ENCODE assay signal across 17 cellular contexts in the genomic region with DNA sequence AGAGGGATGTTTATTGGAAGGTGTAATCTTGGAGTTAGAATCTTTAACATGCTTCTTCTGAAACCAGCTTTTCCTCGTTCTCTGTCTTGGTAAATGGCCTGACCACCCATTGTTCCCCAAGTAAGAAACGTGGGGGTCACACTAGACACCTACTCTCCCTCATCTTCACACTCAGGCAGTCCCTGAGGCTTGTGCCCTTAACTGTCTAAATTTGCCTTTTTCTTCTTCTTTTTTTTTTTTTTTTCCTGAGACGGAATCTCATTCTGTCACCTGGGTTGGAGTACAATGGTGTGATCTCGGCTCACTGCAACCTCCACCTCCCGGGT. TPM values are rescaled to one million over a fixed set of nuclear protein-coding genes. Genes with fewer than 3 reads are reported as not detected.
DNase-seq lines count a peak whose midpoint lies in the region; ATAC-seq, FAIRE-seq and TF ChIP-seq lines count a peak whose summit lies in the region.
"Had no signal": no experiment of that assay in that cellular context is flagged by ENCODE, and none has a peak within 500 bp of the region (broad histone marks: within the 10 kb centered on the region; RNA-seq: fewer than 3 reads in every experiment).

No MANE protein-coding gene starts in this region.

- BruUV-seq in GM12878 (replicated peaks; lab: Mats Ljungman, UMichigan) (no TSS peak), mammary epithelial cell (replicated peaks; lab: Mats Ljungman, UMichigan) (no TSS peak)

- H4K20me1 ChIP-seq in GM12878 (ENCODE audit: control insufficient read depth, insufficient read depth) (no peaks in the 10 kb centered on the region), mammary epithelial cell (ENCODE audit: insufficient read depth, low read length) (no peaks in the 10 kb centered on the region)

- H3K9me3 ChIP-seq in right cardiac atrium (ENCODE audit: control insufficient read depth, low read length): no peaks in the 10 kb centered on the region
- H3K9me3 ChIP-seq in GM12878 (replicated peaks; ENCODE audit: control insufficient read depth, insufficient read depth, low read length): peaks cover 9% of the 10 kb centered on the region; the same call in 2 of the 3 replicates
- H3K9me3 ChIP-seq in mammary epithelial cell (replicated peaks; ENCODE audit: insufficient read depth, low read length): no peaks in the 10 kb centered on the region
- H3K9me3 ChIP-seq: body of pancreas, psoas muscle had no signal

- TF ChIP-seq CTCF in LNCAP (IDR thresholded peaks at IDR 0.05) (peak; percentile 14; the same call in 1 of the 2 replicates), GM12878 (IDR thresholded peaks at IDR 0.05 in 2 of 3, conservative IDR thresholded peaks at IDR 0.05 in 1 of 3; ENCODE audit: control insufficient read depth in 2 of 3, extremely low read depth in 1 of 3, insufficient read depth in 1 of 3, low read depth in 3 of 3, low read length in 3 of 3) (no peak), mammary epithelial cell (conservative IDR thresholded peaks at IDR 0.05 in 1 of 2, IDR thresholded peaks at IDR 0.05 in 1 of 2; ENCODE audit: extremely low read depth in 1 of 2, insufficient read depth in 1 of 2, low read depth in 1 of 2, low read length in 2 of 2) (no peak)

- H3K36me3 Mint-ChIP-seq in activated T-helper 1 cell treated with anti-CD3 and anti-CD28 coated beads, Interleukin-12 subunit alpha, Interleukin-12 subunit beta, Interleukin-2, Interleukin-4 antibody, amounts not matched to agents 30 ng/mL and 10 ng/mL and 1 ng/mL, durations not matched to agents 14 hours and 24 hours and 36 hours (ENCODE audit: low read depth): no peaks in the 10 kb centered on the region
- H3K36me3 Mint-ChIP-seq in effector memory CD8-positive, alpha-beta T cell (ENCODE audit: insufficient read depth): peaks cover 6% of the 10 kb centered on the region
- H3K36me3 Mint-ChIP-seq: stimulated activated effector memory CD8-positive, alpha-beta T cell treated with anti-CD3 and anti-CD28 coated beads, Interleukin-12 subunit alpha, Interleukin-12 subunit beta, amount 100 ng/mL, for 72 hours had no signal

- peaks cover 16% of the 10 kb centered on the region for H3K4me1 Mint-ChIP-seq in activated T-helper 1 cell treated with anti-CD3 and anti-CD28 coated beads, Interleukin-12 subunit alpha, Interleukin-12 subunit beta, Interleukin-2, Interleukin-4 antibody, amounts not matched to agents 30 ng/mL and 10 ng/mL and 1 ng/mL, durations not matched to agents 14 hours and 24 hours and 36 hours (ENCODE audit: low read depth)
- peaks cover 16 to 19% of the 10 kb centered on the region in 2 donors for H3K4me1 Mint-ChIP-seq in effector memory CD8-positive, alpha-beta T cell (ENCODE audit: low read depth in 2 of 2)

- ATAC-seq in right cardiac atrium: peak; percentile 15 to 29
- peak; percentile 30 for ATAC-seq in GM12878
- ATAC-seq in effector memory CD8-positive, alpha-beta T cell (replicated peaks): no peak
- ATAC-seq: stimulated activated effector memory CD8-positive, alpha-beta T cell treated with anti-CD3 and anti-CD28 coated beads, Interleukin-12 subunit alpha, Interleukin-12 subunit beta, amount 100 ng/mL, for 72 hours had no signal

- H3K4me1 ChIP-seq in right cardiac atrium (ENCODE audit: control insufficient read depth, insufficient read depth, low read length) (no peaks in the 10 kb centered on the region), GM12878 (ENCODE audit: control insufficient read depth, insufficient read depth, low read length) (peaks cover 30% of the 10 kb centered on the region), mammary epithelial cell (ENCODE audit: insufficient read depth, low read length) (no peaks in the 10 kb centered on the region)
- H3K4me1 ChIP-seq: psoas muscle had no signal

- in situ Hi-C loops in GM12878 (cut with MboI) (loop anchor here (5.0 kb wide), 1 partner anchor 248 kb away; no protein-coding TSS in a partner anchor), mammary epithelial cell (cut with MboI; ENCODE audit: low sequenced_read_pairs in 2 of 2) (loop anchor here in 1 of 2 donors (5.0 kb wide), 1 partner anchor 248 kb away; no protein-coding TSS in a partner anchor)

- H3K27me3 ChIP-seq in right cardiac atrium (ENCODE audit: control insufficient read depth, insufficient read depth): no peaks in the 10 kb centered on the region
- H3K27me3 ChIP-seq in GM12878 (replicated peaks in 1 of 2; ENCODE audit: control insufficient read depth in 2 of 2, insufficient read depth in 2 of 2, low read length in 1 of 2): no peaks in the 10 kb centered on the region
- H3K27me3 ChIP-seq in mammary epithelial cell (ENCODE audit: insufficient read depth, low read length): peaks cover under 1% of the 10 kb centered on the region
- H3K27me3 ChIP-seq: SJSA1 had no signal

- H3K4me3 ChIP-seq in right cardiac atrium (ENCODE audit: low read length) (no peak overlapping the region), GM12878 (no peak overlapping the region), mammary epithelial cell (replicated peaks in 1 of 3; ENCODE audit: insufficient read depth in 1 of 3, low read depth in 2 of 3, low read length in 3 of 3) (no peak overlapping the region)
- H3K4me3 ChIP-seq: body of pancreas, esophagus muscularis mucosa, psoas muscle, SJSA1 had no signal

- no peak for FAIRE-seq in GM12878 (lab: Jason Lieb, UNC)
- FAIRE-seq: endometrium, keratinocyte had no signal

- peaks cover 11% of the 10 kb centered on the region for H3K9me3 Mint-ChIP-seq in activated T-helper 1 cell treated with anti-CD3 and anti-CD28 coated beads, Interleukin-12 subunit alpha, Interleukin-12 subunit beta, Interleukin-2, Interleukin-4 antibody, amounts not matched to agents 30 ng/mL and 10 ng/mL and 1 ng/mL, durations not matched to agents 14 hours and 24 hours and 36 hours
- H3K9me3 Mint-ChIP-seq in effector memory CD8-positive, alpha-beta T cell: no peaks in the 10 kb centered on the region

- CTCF ChIA-PET in GM12878 (lab: Yijun Ruan, JAX) (interaction anchor here (0.7 to 8.4 kb wide), 34 partner anchors 9 to 1176 kb away, joined by 3 to 147 read pairs (median 4); no protein-coding TSS in a partner anchor), mammary epithelial cell (lab: Charles Lee; ENCODE audit: low non-redundant PET) (interaction anchor here (0.8 to 1.2 kb wide), 2 partner anchors 48 to 248 kb away, joined by 19 read pairs; no protein-coding TSS in a partner anchor)

- dilution Hi-C loops in mammary epithelial cell (cut with HindIII; ENCODE audit: low sequenced_read_pairs): loop anchor here (10.0 kb wide), 1 partner anchor 250 kb away; no protein-coding TSS in a partner anchor

- H3K27ac ChIP-seq in right cardiac atrium (ENCODE audit: low read length) (no peak overlapping the region), GM12878 (ENCODE audit: control insufficient read depth, insufficient read depth) (no peak overlapping the region), mammary epithelial cell (ENCODE audit: insufficient read depth, low read depth, low read length) (no peak overlapping the region)
- H3K27ac ChIP-seq: body of pancreas, esophagus muscularis mucosa, psoas muscle, SJSA1 had no signal

- H2AFZ ChIP-seq in GM12878 (ENCODE audit: control insufficient read depth, low read depth, low read length) (no peak overlapping the region), mammary epithelial cell (ENCODE audit: low read depth, low read length) (no peak overlapping the region)

- H3K4me2 ChIP-seq in GM12878 (ENCODE audit: control insufficient read depth, insufficient read depth): no peak overlapping the region
- no peak overlapping the region for H3K4me2 ChIP-seq in mammary epithelial cell (ENCODE audit: insufficient read depth, low read depth, low read length)

- H3K36me3 ChIP-seq in GM12878 (ENCODE audit: control insufficient read depth in 2 of 2, insufficient read depth in 2 of 2, low read length in 1 of 2) (no peaks in the 10 kb centered on the region), mammary epithelial cell (ENCODE audit: insufficient read depth, low read length) (no peaks in the 10 kb centered on the region)
- H3K36me3 ChIP-seq: esophagus muscularis mucosa, SJSA1 had no signal

- SMC1A ChIA-PET in GM12878 (lab: Charles Lee; ENCODE audit: uncharacterized antibody, unreplicated experiment): interaction anchor here (0.6 to 9.5 kb wide), 49 partner anchors 9 to 381 kb away, joined by 3 to 154 read pairs (median 4); a partner anchor contains a TSS

- H3K27ac Mint-ChIP-seq in activated T-helper 1 cell treated with anti-CD3 and anti-CD28 coated beads, Interleukin-12 subunit alpha, Interleukin-12 subunit beta, Interleukin-2, Interleukin-4 antibody, amounts not matched to agents 30 ng/mL and 10 ng/mL and 1 ng/mL, durations not matched to agents 14 hours and 24 hours and 36 hours: no peak overlapping the region
- H3K27ac Mint-ChIP-seq in effector memory CD8-positive, alpha-beta T cell: no peak overlapping the region
- H3K27ac Mint-ChIP-seq: nephron; stimulated activated effector memory CD8-positive, alpha-beta T cell treated with anti-CD3 and anti-CD28 coated beads, Interleukin-12 subunit alpha, Interleukin-12 subunit beta, amount 100 ng/mL, for 72 hours had no signal

- intact Hi-C loops in right cardiac atrium (cut with DNase I): loop anchor here in 3 of 4 donors (1.0 to 10.0 kb wide), 4 partner anchors 80 to 248 kb away; a partner anchor contains a TSS
- intact Hi-C loops in cardiac septum (cut with DNase I): loop anchor here (1.0 to 5.0 kb wide), 2 partner anchors 248 to 268 kb away; no protein-coding TSS in a partner anchor
- intact Hi-C loops in GM12878 (cut with micrococcal nuclease; ENCODE audit: unreplicated experiment): loop anchor here (1.0 to 10.0 kb wide), 5 partner anchors 58 to 248 kb away; no protein-coding TSS in a partner anchor
- intact Hi-C loops in activated T-helper 1 cell treated with anti-CD3 and anti-CD28 coated beads, Interleukin-12 subunit alpha, Interleukin-12 subunit beta, Interleukin-2, Interleukin-4 antibody, amounts not matched to agents 30 ng/mL and 10 ng/mL and 1 ng/mL, durations not matched to agents 14 hours and 24 hours and 36 hours (cut with micrococcal nuclease): loop anchor here (1.0 to 2.0 kb wide), 4 partner anchors 80 to 270 kb away; no protein-coding TSS in a partner anchor
- intact Hi-C loops in mammary epithelial cell (cut with micrococcal nuclease): loop anchor here (1.0 kb wide), 2 partner anchors 248 to 270 kb away; no protein-coding TSS in a partner anchor

- no peak overlapping the region for H3K4me3 Mint-ChIP-seq in activated T-helper 1 cell treated with anti-CD3 and anti-CD28 coated beads, Interleukin-12 subunit alpha, Interleukin-12 subunit beta, Interleukin-2, Interleukin-4 antibody, amounts not matched to agents 30 ng/mL and 10 ng/mL and 1 ng/mL, durations not matched to agents 14 hours and 24 hours and 36 hours
- no peak overlapping the region for H3K4me3 Mint-ChIP-seq in effector memory CD8-positive, alpha-beta T cell

- no peak for TF ChIP-seq POLR2A in GM12878 (IDR thresholded peaks at IDR 0.05; ENCODE audit: low read depth, low read length)

- H3K9ac ChIP-seq in GM12878 (ENCODE audit: control insufficient read depth, insufficient read depth, low read length) (no peak overlapping the region), mammary epithelial cell (ENCODE audit: insufficient read depth, low read length) (no peak overlapping the region)

- H3K27me3 Mint-ChIP-seq in activated T-helper 1 cell treated with anti-CD3 and anti-CD28 coated beads, Interleukin-12 subunit alpha, Interleukin-12 subunit beta, Interleukin-2, Interleukin-4 antibody, amounts not matched to agents 30 ng/mL and 10 ng/mL and 1 ng/mL, durations not matched to agents 14 hours and 24 hours and 36 hours (ENCODE audit: insufficient read depth): peaks cover 7% of the 10 kb centered on the region
- no peaks in the 10 kb centered on the region for H3K27me3 Mint-ChIP-seq in effector memory CD8-positive, alpha-beta T cell

- DNase-seq in right cardiac atrium (no peak), cardiac septum (ENCODE audit: low spot score) (no peak), GM12878 (ENCODE audit: low read depth, low spot score) (no peak), mammary epithelial cell (no peak)
- DNase-seq in activated T-helper 1 cell treated with anti-CD3 and anti-CD28 coated beads, Interleukin-12 subunit alpha, Interleukin-12 subunit beta, Interleukin-2, Interleukin-4 antibody, amounts not matched to agents 30 ng/mL and 10 ng/mL and 1 ng/mL, durations not matched to agents 14 hours and 24 hours and 36 hours (ENCODE audit: low spot score): no peak
- DNase-seq in effector memory CD8-positive, alpha-beta T cell: no peak
- DNase-seq: cerebellar nuclear complex, NCI-H748 treated with DMSO at 0.1 percent for 48 hours had no signal

- POLR2A ChIA-PET in GM12878 (lab: Charles Lee): interaction anchor here (0.7 to 1.0 kb wide), 5 partner anchors 14 to 165 kb away, joined by 4 to 9 read pairs (median 6); a partner anchor contains a TSS

- 71% methylated on average over 5 of the region's 5 CpGs for WGBS in right cardiac atrium
- WGBS in GM12878 (ENCODE audit: insufficient coverage, insufficient replicate concordance, low lambda C conversion rate, missing lambda C conversion rate): 54% methylated on average over 4 of the region's 5 CpGs
- WGBS in mammary epithelial cell (ENCODE audit: low coverage, missing lambda C conversion rate): 62% methylated on average over 5 of the region's 5 CpGs

- no peak for TF ChIP-seq EP300 in GM12878 (IDR thresholded peaks at IDR 0.05; ENCODE audit: borderline replicate concordance in 1 of 2, control insufficient read depth in 1 of 2, low read depth in 2 of 2, low read length in 2 of 2)

- no peak for TF ChIP-seq RAD21 in GM12878 (IDR thresholded peaks at IDR 0.05; ENCODE audit: insufficient read depth, low read depth, low read length)

- RAD21 ChIA-PET in GM12878 (lab: Charles Lee; ENCODE audit: unreplicated experiment): interaction anchor here (0.7 to 10.2 kb wide), 25 partner anchors 9 to 1811 kb away, joined by 3 to 139 read pairs (median 4); a partner anchor contains a TSS

- H3K79me2 ChIP-seq in GM12878 (ENCODE audit: control insufficient read depth, insufficient read depth, low read length): no peaks in the 10 kb centered on the region
- no peaks in the 10 kb centered on the region for H3K79me2 ChIP-seq in mammary epithelial cell (ENCODE audit: insufficient read depth, low read length)

RNA-seq across cellular contexts. Expression of a gene that starts 16.2 kb away (rescaled TPM):
- total RNA-seq in right cardiac atrium (10 to 100 TPM; 37.3 to 44.1 (median 38.5) TPM), cardiac septum (37.0 TPM), GM12878 (2014; rRNA removed) (23.3 and 25.8 TPM in 2 replicates), GM12878 (2014; rRNA removed; fragmentation: Illumina TruSeq; extraction: Trizol) (23.8 and 24.9 TPM in 2 replicates), GM12878 (2021) (23.0 and 24.1 TPM in 2 replicates), mammary epithelial cell (10 to 100 TPM; 27.7 to 36.0 TPM)
- polyA plus RNA-seq in right cardiac atrium (10.8 TPM), GM12878 (2011; rRNA removed) (20.7 and 22.7 TPM in 2 replicates), GM12878 (2014; fragmentation: Illumina TruSeq; extraction: Trizol) (20.6 and 23.0 TPM in 2 replicates), GM12878 (2014; fragmentation: Nextera tagmentation; extraction: Ambion mirVana) (1 to 10 TPM; 5.2 to 5.8 TPM), GM12878 (2014; rRNA removed) (13.8 and 14.9 TPM in 2 replicates), GM12878 (2016; fragmentation: Nextera tagmentation; extraction: Ambion mirVana) (10 to 100 TPM; 11.6 to 14.0 TPM), mammary epithelial cell (10.4 TPM)
- 72.3 and 79.2 TPM in 2 replicates for total RNA-seq in GM12878 (2013; cell fraction: nucleolus; rRNA removed)
- 7.9 TPM for polyA plus RNA-seq in GM12878 (2011; ENCODE audit: low read depth)
- polyA plus RNA-seq in GM12878 (2011; cell fraction: cytosol; rRNA removed): 13.7 and 15.1 TPM in 2 replicates
- polyA plus RNA-seq in GM12878 (2011; cell fraction: nucleus; rRNA removed): 23.5 and 26.3 TPM in 2 replicates
- 11.5 and 13.5 TPM in 2 replicates for polyA plus RNA-seq in GM12878 (2012)
- polyA minus RNA-seq in GM12878 (2011; rRNA and poly(A)+ RNA removed): 48.0 and 50.4 TPM in 2 replicates
- 12.6 and 17.2 TPM in 2 replicates for polyA minus RNA-seq in GM12878 (2011; cell fraction: cytosol; rRNA and poly(A)+ RNA removed)
- 17.8 and 23.9 TPM in 2 replicates for polyA minus RNA-seq in GM12878 (2011; cell fraction: nucleus; rRNA and poly(A)+ RNA removed)
- total RNA-seq in activated T-helper 1 cell treated with anti-CD3 and anti-CD28 coated beads, Interleukin-12 subunit alpha, Interleukin-12 subunit beta, Interleukin-2, Interleukin-4 antibody, amounts not matched to agents 30 ng/mL and 10 ng/mL and 1 ng/mL, durations not matched to agents 14 hours and 24 hours and 36 hours: 28.3 and 30.1 TPM in 2 replicates
- 48.7 TPM for polyA minus RNA-seq in mammary epithelial cell
